ENCODE assay signal across 27 cellular contexts in the genomic region with DNA sequence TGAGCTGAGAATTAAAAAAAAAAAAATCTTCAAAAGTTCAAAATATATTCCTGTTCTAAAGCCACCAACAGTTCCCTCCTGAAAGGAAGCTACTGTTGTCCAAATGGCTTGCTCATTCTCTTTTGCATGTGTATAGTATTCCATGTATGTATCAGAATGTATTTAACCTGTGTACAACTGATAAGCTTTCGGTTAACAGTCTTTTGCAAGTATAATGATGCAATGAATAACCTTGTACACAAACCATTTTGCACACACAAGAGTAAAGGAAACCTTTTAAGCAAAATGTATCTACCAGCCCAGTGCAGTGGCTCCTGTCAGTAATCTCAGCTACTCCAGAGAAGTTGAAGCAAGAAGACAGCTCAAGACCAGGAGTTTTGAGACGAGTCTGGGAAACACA.
"Had no signal": no experiment of that assay in that cellular context is flagged by ENCODE, and none has a peak within 500 bp of the region (broad histone marks: within the 10 kb centered on the region; RNA-seq: fewer than 3 reads in every experiment).

No MANE protein-coding gene starts in this region.

- H3K27me3 ChIP-seq: SJSA1 had no signal

- H3K27ac ChIP-seq: SJSA1 had no signal

- ATAC-seq: activated CD8-positive, alpha-beta T cell treated with anti-CD3 and anti-CD28 coated beads, Interleukin-2, amount 10 ng/mL, durations not matched to agents 7 days and 5 days; PC-3; WTC11 had no signal

- H3K4me3 ChIP-seq: SJSA1 had no signal

- H3K9me3 Mint-ChIP-seq: activated naive CD4-positive, alpha-beta T cell treated with anti-CD3 and anti-CD28 coated beads, Interleukin-2, amount 50 U/mL, for 24 hours; brain; central memory CD8-positive, alpha-beta T cell; T-helper 1 cell treated with Interleukin-12 subunit alpha and Interleukin-12 subunit beta and Interleukin-4 antibody, amounts not matched to agents 30 μg/mL and 1 μg/mL, for 36 hours; WTC11 had no signal

- H3K4me1 Mint-ChIP-seq: brain, WTC11 had no signal

- H3K4me3 Mint-ChIP-seq: activated CD8-positive, alpha-beta T cell treated with anti-CD3 and anti-CD28 coated beads, Interleukin-2, amount 10 ng/mL, durations not matched to agents 7 days and 5 days; activated naive CD4-positive, alpha-beta T cell treated with anti-CD3 and anti-CD28 coated beads, Interleukin-2, amount 50 U/mL, for 24 hours; brain; central memory CD8-positive, alpha-beta T cell; T-helper 1 cell treated with Interleukin-12 subunit alpha and Interleukin-12 subunit beta and Interleukin-4 antibody, amounts not matched to agents 30 μg/mL and 1 μg/mL, for 36 hours; WTC11 had no signal

- DNase-seq: activated CD4-positive, alpha-beta T cell treated with anti-CD3 and anti-CD28 coated beads, Interleukin-2, amount 50 U/mL, for 1 hour; activated CD4-positive, CD25-positive, alpha-beta regulatory T cell treated with anti-CD3 and anti-CD28 coated beads, Interleukin-2, amount 50 U/mL, for 72 hours; activated CD8-positive, alpha-beta memory T cell treated with anti-CD3 and anti-CD28 coated beads, Interleukin-2, amount 50 U/mL, for 48 hours; activated CD8-positive, alpha-beta T cell treated with anti-CD3 and anti-CD28 coated beads, Interleukin-2, amount 10 ng/mL, durations not matched to agents 7 days and 5 days; activated effector memory CD4-positive, alpha-beta T cell treated with Interleukin-2 at 50 U/mL for 16 hours; activated naive CD4-positive, alpha-beta T cell; activated T-cell treated with anti-CD3 and anti-CD28 coated beads, Interleukin-2, amount 50 U/mL, for 1 hour; aorta; KG1; NCI-H1092 treated with DMSO at 0.1 percent for 48 hours; NCI-H1417 treated with DMSO at 0.1 percent for 48 hours; NCI-H1694; NCI-H2029; NCI-H2107; NCI-H2171 treated with DMSO at 0.1 percent for 48 hours; NCI-H226; NCI-H69; NK-92 treated with Interleukin-12 subunit alpha and Interleukin-12 subunit beta, amount 100 ng/mL, for 24 hours; PC-3; SHP77; T-helper 9 cell had no signal

- H3K27me3 Mint-ChIP-seq: activated naive CD4-positive, alpha-beta T cell treated with anti-CD3 and anti-CD28 coated beads, Interleukin-2, amount 50 U/mL, for 24 hours; brain; central memory CD8-positive, alpha-beta T cell had no signal

- H3K27ac Mint-ChIP-seq: activated naive CD4-positive, alpha-beta T cell treated with anti-CD3 and anti-CD28 coated beads, Interleukin-2, amount 50 U/mL, for 24 hours; WTC11 had no signal

- H3K9me3 ChIP-seq: SJSA1 had no signal

- H3K4me1 ChIP-seq: SJSA1 had no signal
